In the genomic region with DNA sequence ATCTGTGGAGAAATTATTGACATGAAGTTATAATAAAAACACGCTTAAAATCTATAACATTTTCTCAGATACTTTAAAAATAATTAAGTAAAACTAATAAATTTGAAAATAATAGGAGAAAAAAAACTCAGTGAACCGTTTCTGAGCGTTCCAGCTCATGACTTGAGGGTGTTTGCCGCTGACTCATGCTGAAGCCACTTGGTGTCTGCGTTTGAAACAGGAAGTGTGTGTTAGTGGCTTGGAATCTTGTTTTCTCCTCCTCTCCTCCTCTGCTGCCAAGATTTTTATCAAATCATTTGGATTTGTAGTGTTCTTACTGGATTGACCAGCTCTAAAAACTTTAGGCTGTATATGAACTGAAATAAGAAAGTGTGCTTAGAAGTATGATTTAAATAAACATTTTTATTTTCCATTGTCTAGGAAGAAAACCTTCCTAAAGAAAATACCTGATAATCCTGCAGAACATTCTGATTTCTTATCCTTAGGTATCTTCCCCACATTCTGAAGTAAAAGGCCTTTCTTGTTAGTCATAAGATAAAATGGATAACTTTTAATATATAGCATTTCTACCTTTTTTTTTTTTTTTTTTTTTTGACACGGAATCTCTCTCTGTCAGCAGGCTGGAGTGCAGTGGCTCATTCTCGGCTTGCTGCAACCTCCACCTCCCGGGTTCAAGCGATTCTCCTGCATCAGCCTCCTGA, we compare ENCODE assay signal across 1 cellular context.
TF ChIP-seq lines count a peak whose summit lies in the region.

No MANE protein-coding gene starts in this region.

TF ChIP-seq in K562, 482 proteins besides CTCF, POLR2A, EP300 and RAD21 (continued from another document and continues in another):
- TF ChIP-seq, protein P1, sequence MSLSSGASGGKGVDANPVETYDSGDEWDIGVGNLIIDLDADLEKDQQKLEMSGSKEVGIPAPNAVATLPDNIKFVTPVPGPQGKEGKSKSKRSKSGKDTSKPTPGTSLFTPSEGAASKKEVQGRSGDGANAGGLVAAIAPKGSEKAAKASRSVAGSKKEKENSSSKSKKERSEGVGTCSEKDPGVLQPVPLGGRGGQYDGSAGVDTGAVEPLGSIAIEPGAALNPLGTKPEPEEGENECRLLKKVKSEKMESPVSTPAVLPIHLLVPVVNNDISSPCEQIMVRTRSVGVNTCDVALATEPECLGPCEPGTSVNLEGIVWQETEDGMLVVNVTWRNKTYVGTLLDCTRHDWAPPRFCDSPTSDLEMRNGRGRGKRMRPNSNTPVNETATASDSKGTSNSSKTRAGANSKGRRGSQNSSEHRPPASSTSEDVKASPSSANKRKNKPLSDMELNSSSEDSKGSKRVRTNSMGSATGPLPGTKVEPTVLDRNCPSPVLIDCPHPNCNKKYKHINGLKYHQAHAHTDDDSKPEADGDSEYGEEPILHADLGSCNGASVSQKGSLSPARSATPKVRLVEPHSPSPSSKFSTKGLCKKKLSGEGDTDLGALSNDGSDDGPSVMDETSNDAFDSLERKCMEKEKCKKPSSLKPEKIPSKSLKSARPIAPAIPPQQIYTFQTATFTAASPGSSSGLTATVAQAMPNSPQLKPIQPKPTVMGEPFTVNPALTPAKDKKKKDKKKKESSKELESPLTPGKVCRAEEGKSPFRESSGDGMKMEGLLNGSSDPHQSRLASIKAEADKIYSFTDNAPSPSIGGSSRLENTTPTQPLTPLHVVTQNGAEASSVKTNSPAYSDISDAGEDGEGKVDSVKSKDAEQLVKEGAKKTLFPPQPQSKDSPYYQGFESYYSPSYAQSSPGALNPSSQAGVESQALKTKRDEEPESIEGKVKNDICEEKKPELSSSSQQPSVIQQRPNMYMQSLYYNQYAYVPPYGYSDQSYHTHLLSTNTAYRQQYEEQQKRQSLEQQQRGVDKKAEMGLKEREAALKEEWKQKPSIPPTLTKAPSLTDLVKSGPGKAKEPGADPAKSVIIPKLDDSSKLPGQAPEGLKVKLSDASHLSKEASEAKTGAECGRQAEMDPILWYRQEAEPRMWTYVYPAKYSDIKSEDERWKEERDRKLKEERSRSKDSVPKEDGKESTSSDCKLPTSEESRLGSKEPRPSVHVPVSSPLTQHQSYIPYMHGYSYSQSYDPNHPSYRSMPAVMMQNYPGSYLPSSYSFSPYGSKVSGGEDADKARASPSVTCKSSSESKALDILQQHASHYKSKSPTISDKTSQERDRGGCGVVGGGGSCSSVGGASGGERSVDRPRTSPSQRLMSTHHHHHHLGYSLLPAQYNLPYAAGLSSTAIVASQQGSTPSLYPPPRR (CRISPR knock-in tag; IDR thresholded peaks at IDR 0.05; ENCODE audit: borderline replicate concordance): no peak
- TF ChIP-seq POLR2AphosphoS5 (IDR thresholded peaks at IDR 0.05; ENCODE audit: control insufficient read depth, insufficient read depth, low read depth, low read length) (peak; percentile 51; the same call in 1 of the 2 replicates), LEF1 (IDR thresholded peaks at IDR 0.05) (peak; percentile 56), BACH1 (tag; IDR thresholded peaks at IDR 0.05) (peak; percentile 85), ADNP (tag; IDR thresholded peaks at IDR 0.05) (peak; percentile 50; the same call in 1 of the 2 replicates), YY1 (IDR thresholded peaks at IDR 0.05; ENCODE audit: borderline replicate concordance in 1 of 3, control insufficient read depth in 1 of 3, extremely low read depth in 1 of 3, insufficient read depth in 3 of 3, insufficient read length in 1 of 3, insufficient replicate concordance in 2 of 3, low read depth in 1 of 3, low read length in 2 of 3) (no peak), RCOR1 (IDR thresholded peaks at IDR 0.05; ENCODE audit: borderline replicate concordance in 1 of 2, low read depth in 2 of 2, low read length in 2 of 2) (peak in 1 of 2 experiments; percentile 88; a peak in 1 of 4 replicates), ZNF197 (CRISPR knock-in tag; IDR thresholded peaks at IDR 0.05; ENCODE audit: low read depth) (peak; percentile 44; the same call in 1 of the 2 replicates), RBM22 (IDR thresholded peaks at IDR 0.05; ENCODE audit: low read depth, low read length, poor library complexity, severe bottlenecking) (no peak), FOSL1 (tag; conservative IDR thresholded peaks at IDR 0.05) (peak; percentile 91), MAFF (IDR thresholded peaks at IDR 0.05; ENCODE audit: low read length) (peak; percentile 89), C11orf30 (IDR thresholded peaks at IDR 0.05; ENCODE audit: low read depth) (peak; percentile 91), GABPA (tag; conservative IDR thresholded peaks at IDR 0.05; ENCODE audit: low read depth) (peak; percentile 75), NFE2 (IDR thresholded peaks at IDR 0.05; ENCODE audit: low read depth) (peak; percentile 96), JUN (IDR thresholded peaks at IDR 0.05; ENCODE audit: borderline replicate concordance, low read depth, low read length) (peak; percentile 77), JUN (CRISPR knock-in tag; IDR thresholded peaks at IDR 0.05; ENCODE audit: borderline replicate concordance) (no peak), TEAD1 (CRISPR knock-in tag; IDR thresholded peaks at IDR 0.05) (peak in 1 of 2 experiments; percentile 48; a peak in 1 of 4 replicates), HDGF (IDR thresholded peaks at IDR 0.05) (no peak), SMARCA4 (IDR thresholded peaks at IDR 0.05) (peak; percentile 81), MYBL2 (IDR thresholded peaks at IDR 0.05; ENCODE audit: low read depth) (peak; percentile 8; the same call in 1 of the 2 replicates), MYBL2 (CRISPR knock-in tag; IDR thresholded peaks at IDR 0.05; ENCODE audit: borderline replicate concordance) (no peak), TRIM24 (IDR thresholded peaks at IDR 0.05) (0 out of 4 replicates have a peak, but pooled peaks of 1 of the 2 experiments have one; percentile 10), ZNF274 (IDR thresholded peaks at IDR 0.05; ENCODE audit: borderline replicate concordance, low read depth, low read length) (no peak), NCOA2 (IDR thresholded peaks at IDR 0.05; ENCODE audit: partially characterized antibody in 2 of 2) (no peak), NR2C2 (CRISPR knock-in tag; IDR thresholded peaks at IDR 0.05) (no peak), NR2C2 (tag; IDR thresholded peaks at IDR 0.05) (peak; percentile 33; the same call in 1 of the 2 replicates), NR2C1 (IDR thresholded peaks at IDR 0.05) (no peak), NR2C1 (tag; IDR thresholded peaks at IDR 0.05) (no peak)
- TF ChIP-seq, protein P2, sequence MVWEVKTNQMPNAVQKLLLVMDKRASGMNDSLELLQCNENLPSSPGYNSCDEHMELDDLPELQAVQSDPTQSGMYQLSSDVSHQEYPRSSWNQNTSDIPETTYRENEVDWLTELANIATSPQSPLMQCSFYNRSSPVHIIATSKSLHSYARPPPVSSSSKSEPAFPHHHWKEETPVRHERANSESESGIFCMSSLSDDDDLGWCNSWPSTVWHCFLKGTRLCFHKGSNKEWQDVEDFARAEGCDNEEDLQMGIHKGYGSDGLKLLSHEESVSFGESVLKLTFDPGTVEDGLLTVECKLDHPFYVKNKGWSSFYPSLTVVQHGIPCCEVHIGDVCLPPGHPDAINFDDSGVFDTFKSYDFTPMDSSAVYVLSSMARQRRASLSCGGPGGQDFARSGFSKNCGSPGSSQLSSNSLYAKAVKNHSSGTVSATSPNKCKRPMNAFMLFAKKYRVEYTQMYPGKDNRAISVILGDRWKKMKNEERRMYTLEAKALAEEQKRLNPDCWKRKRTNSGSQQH (CRISPR knock-in tag; IDR thresholded peaks at IDR 0.05): 0 out of 2 replicates have a peak, but pooled peaks have one; percentile 9
- TF ChIP-seq, protein P3, sequence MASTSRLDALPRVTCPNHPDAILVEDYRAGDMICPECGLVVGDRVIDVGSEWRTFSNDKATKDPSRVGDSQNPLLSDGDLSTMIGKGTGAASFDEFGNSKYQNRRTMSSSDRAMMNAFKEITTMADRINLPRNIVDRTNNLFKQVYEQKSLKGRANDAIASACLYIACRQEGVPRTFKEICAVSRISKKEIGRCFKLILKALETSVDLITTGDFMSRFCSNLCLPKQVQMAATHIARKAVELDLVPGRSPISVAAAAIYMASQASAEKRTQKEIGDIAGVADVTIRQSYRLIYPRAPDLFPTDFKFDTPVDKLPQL (IDR thresholded peaks at IDR 0.05; ENCODE audit: extremely low read depth, insufficient read length): no peak
- TF ChIP-seq, protein P4, sequence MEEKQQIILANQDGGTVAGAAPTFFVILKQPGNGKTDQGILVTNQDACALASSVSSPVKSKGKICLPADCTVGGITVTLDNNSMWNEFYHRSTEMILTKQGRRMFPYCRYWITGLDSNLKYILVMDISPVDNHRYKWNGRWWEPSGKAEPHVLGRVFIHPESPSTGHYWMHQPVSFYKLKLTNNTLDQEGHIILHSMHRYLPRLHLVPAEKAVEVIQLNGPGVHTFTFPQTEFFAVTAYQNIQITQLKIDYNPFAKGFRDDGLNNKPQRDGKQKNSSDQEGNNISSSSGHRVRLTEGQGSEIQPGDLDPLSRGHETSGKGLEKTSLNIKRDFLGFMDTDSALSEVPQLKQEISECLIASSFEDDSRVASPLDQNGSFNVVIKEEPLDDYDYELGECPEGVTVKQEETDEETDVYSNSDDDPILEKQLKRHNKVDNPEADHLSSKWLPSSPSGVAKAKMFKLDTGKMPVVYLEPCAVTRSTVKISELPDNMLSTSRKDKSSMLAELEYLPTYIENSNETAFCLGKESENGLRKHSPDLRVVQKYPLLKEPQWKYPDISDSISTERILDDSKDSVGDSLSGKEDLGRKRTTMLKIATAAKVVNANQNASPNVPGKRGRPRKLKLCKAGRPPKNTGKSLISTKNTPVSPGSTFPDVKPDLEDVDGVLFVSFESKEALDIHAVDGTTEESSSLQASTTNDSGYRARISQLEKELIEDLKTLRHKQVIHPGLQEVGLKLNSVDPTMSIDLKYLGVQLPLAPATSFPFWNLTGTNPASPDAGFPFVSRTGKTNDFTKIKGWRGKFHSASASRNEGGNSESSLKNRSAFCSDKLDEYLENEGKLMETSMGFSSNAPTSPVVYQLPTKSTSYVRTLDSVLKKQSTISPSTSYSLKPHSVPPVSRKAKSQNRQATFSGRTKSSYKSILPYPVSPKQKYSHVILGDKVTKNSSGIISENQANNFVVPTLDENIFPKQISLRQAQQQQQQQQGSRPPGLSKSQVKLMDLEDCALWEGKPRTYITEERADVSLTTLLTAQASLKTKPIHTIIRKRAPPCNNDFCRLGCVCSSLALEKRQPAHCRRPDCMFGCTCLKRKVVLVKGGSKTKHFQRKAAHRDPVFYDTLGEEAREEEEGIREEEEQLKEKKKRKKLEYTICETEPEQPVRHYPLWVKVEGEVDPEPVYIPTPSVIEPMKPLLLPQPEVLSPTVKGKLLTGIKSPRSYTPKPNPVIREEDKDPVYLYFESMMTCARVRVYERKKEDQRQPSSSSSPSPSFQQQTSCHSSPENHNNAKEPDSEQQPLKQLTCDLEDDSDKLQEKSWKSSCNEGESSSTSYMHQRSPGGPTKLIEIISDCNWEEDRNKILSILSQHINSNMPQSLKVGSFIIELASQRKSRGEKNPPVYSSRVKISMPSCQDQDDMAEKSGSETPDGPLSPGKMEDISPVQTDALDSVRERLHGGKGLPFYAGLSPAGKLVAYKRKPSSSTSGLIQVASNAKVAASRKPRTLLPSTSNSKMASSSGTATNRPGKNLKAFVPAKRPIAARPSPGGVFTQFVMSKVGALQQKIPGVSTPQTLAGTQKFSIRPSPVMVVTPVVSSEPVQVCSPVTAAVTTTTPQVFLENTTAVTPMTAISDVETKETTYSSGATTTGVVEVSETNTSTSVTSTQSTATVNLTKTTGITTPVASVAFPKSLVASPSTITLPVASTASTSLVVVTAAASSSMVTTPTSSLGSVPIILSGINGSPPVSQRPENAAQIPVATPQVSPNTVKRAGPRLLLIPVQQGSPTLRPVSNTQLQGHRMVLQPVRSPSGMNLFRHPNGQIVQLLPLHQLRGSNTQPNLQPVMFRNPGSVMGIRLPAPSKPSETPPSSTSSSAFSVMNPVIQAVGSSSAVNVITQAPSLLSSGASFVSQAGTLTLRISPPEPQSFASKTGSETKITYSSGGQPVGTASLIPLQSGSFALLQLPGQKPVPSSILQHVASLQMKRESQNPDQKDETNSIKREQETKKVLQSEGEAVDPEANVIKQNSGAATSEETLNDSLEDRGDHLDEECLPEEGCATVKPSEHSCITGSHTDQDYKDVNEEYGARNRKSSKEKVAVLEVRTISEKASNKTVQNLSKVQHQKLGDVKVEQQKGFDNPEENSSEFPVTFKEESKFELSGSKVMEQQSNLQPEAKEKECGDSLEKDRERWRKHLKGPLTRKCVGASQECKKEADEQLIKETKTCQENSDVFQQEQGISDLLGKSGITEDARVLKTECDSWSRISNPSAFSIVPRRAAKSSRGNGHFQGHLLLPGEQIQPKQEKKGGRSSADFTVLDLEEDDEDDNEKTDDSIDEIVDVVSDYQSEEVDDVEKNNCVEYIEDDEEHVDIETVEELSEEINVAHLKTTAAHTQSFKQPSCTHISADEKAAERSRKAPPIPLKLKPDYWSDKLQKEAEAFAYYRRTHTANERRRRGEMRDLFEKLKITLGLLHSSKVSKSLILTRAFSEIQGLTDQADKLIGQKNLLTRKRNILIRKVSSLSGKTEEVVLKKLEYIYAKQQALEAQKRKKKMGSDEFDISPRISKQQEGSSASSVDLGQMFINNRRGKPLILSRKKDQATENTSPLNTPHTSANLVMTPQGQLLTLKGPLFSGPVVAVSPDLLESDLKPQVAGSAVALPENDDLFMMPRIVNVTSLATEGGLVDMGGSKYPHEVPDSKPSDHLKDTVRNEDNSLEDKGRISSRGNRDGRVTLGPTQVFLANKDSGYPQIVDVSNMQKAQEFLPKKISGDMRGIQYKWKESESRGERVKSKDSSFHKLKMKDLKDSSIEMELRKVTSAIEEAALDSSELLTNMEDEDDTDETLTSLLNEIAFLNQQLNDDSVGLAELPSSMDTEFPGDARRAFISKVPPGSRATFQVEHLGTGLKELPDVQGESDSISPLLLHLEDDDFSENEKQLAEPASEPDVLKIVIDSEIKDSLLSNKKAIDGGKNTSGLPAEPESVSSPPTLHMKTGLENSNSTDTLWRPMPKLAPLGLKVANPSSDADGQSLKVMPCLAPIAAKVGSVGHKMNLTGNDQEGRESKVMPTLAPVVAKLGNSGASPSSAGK (IDR thresholded peaks at IDR 0.05): peak; percentile 26; the same call in 1 of the 2 replicates
- TF ChIP-seq, protein P5, sequence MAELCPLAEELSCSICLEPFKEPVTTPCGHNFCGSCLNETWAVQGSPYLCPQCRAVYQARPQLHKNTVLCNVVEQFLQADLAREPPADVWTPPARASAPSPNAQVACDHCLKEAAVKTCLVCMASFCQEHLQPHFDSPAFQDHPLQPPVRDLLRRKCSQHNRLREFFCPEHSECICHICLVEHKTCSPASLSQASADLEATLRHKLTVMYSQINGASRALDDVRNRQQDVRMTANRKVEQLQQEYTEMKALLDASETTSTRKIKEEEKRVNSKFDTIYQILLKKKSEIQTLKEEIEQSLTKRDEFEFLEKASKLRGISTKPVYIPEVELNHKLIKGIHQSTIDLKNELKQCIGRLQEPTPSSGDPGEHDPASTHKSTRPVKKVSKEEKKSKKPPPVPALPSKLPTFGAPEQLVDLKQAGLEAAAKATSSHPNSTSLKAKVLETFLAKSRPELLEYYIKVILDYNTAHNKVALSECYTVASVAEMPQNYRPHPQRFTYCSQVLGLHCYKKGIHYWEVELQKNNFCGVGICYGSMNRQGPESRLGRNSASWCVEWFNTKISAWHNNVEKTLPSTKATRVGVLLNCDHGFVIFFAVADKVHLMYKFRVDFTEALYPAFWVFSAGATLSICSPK (IDR thresholded peaks at IDR 0.05; ENCODE audit: borderline replicate concordance): no peak
- TF ChIP-seq, protein P6, sequence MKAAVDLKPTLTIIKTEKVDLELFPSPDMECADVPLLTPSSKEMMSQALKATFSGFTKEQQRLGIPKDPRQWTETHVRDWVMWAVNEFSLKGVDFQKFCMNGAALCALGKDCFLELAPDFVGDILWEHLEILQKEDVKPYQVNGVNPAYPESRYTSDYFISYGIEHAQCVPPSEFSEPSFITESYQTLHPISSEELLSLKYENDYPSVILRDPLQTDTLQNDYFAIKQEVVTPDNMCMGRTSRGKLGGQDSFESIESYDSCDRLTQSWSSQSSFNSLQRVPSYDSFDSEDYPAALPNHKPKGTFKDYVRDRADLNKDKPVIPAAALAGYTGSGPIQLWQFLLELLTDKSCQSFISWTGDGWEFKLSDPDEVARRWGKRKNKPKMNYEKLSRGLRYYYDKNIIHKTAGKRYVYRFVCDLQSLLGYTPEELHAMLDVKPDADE (conservative IDR thresholded peaks at IDR 0.05; ENCODE audit: control insufficient read depth, low read depth, low read length): no peak
